In genomic region chr15:66753687-66754377, GRCh38 we compare ENCODE assay signal across 13 cellular contexts. TPM values are rescaled to one million over a fixed set of nuclear protein-coding genes. Genes with fewer than 3 reads are reported as not detected.
DNase-seq lines count a peak whose midpoint lies in the region; ATAC-seq, FAIRE-seq and TF ChIP-seq lines count a peak whose summit lies in the region.
"Had no signal": no experiment of that assay in that cellular context is flagged by ENCODE, and none has a peak within 500 bp of the region (broad histone marks: within the 10 kb centered on the region; RNA-seq: fewer than 3 reads in every experiment).

No MANE protein-coding gene starts in this region.

- H3K14ac ChIP-seq in IMR-90 (replicated peaks; ENCODE audit: low read depth, low read length) = no peak overlapping the region

- H3K4me1 ChIP-seq in A549 = peaks cover 76% of the 10 kb centered on the region
- peaks cover 27% of the 10 kb centered on the region for H3K4me1 ChIP-seq in IMR-90 (ENCODE audit: control insufficient read depth, insufficient read depth, low read length)

- POLR2A ChIA-PET in A549 (lab: Yijun Ruan, JAX) = no interaction called here
- POLR2A ChIA-PET in IMR-90 (lab: Charles Lee; ENCODE audit: unreplicated experiment) = no interaction called here

- intact Hi-C loops in IMR-90 (cut with micrococcal nuclease) = no loop called here
- intact Hi-C loops in activated T-helper 1 cell treated with anti-CD3 and anti-CD28 coated beads, Interleukin-12 subunit alpha, Interleukin-12 subunit beta, Interleukin-2, Interleukin-4 antibody, amounts not matched to agents 30 ng/mL and 10 ng/mL and 1 ng/mL, durations not matched to agents 14 hours and 24 hours and 36 hours (cut with micrococcal nuclease) = no loop called here

- TF ChIP-seq CTCF in A549 (IDR thresholded peaks at IDR 0.05) (no peak), IMR-90 (conservative IDR thresholded peaks at IDR 0.05; ENCODE audit: low read depth, low read length) (no peak), endothelial cell (IDR thresholded peaks at IDR 0.05; ENCODE audit: unreplicated experiment) (no peak), progenitor cell of endocrine pancreas (IDR thresholded peaks at IDR 0.05; ENCODE audit: unreplicated experiment) (no peak)

- no peaks in the 10 kb centered on the region for H3K9me3 Mint-ChIP-seq in endothelial cell (ENCODE audit: unreplicated experiment)
- peaks cover 5% of the 10 kb centered on the region for H3K9me3 Mint-ChIP-seq in progenitor cell of endocrine pancreas (ENCODE audit: low read depth)
- peaks cover 5% of the 10 kb centered on the region for H3K9me3 Mint-ChIP-seq in activated T-helper 1 cell treated with anti-CD3 and anti-CD28 coated beads, Interleukin-12 subunit alpha, Interleukin-12 subunit beta, Interleukin-2, Interleukin-4 antibody, amounts not matched to agents 30 ng/mL and 10 ng/mL and 1 ng/mL, durations not matched to agents 14 hours and 24 hours and 36 hours

- TF ChIP-seq EP300 in A549 (IDR thresholded peaks at IDR 0.05) = no peak

- BruUV-seq in IMR-90 (replicated peaks; lab: Mats Ljungman, UMichigan) = no TSS peak

- peaks cover 4% of the 10 kb centered on the region for H3K27me3 Mint-ChIP-seq in endothelial cell (ENCODE audit: unreplicated experiment)
- H3K27me3 Mint-ChIP-seq in progenitor cell of endocrine pancreas = no peaks in the 10 kb centered on the region
- H3K27me3 Mint-ChIP-seq in activated T-helper 1 cell treated with anti-CD3 and anti-CD28 coated beads, Interleukin-12 subunit alpha, Interleukin-12 subunit beta, Interleukin-2, Interleukin-4 antibody, amounts not matched to agents 30 ng/mL and 10 ng/mL and 1 ng/mL, durations not matched to agents 14 hours and 24 hours and 36 hours (ENCODE audit: insufficient read depth) = peaks cover 4% of the 10 kb centered on the region

- no peak for TF ChIP-seq POLR2A in A549 (IDR thresholded peaks at IDR 0.05; ENCODE audit: low read length)
- no peak for TF ChIP-seq POLR2A in IMR-90 (IDR thresholded peaks at IDR 0.05; ENCODE audit: low read depth, low read length)

- no peak overlapping the region for H2BK120ac ChIP-seq in IMR-90 (ENCODE audit: low read depth, low read length)

- no peak overlapping the region for H3K23ac ChIP-seq in IMR-90 (ENCODE audit: low read depth, low read length)

- ATAC-seq in A549 = no peak
- no peak for ATAC-seq in IMR-90 (ENCODE audit: low read depth)
- ATAC-seq in GM19397 (IDR thresholded peaks at IDR 0.05; ENCODE audit: unreplicated experiment) = no peak
- no peak for ATAC-seq in HG02870 (IDR thresholded peaks at IDR 0.05; ENCODE audit: unreplicated experiment)

- H2AFZ ChIP-seq in IMR-90 (replicated peaks; ENCODE audit: low read length, poor library complexity) = no peak overlapping the region

- H3K36me3 Mint-ChIP-seq in endothelial cell (ENCODE audit: low read depth, unreplicated experiment) (peaks cover 17% of the 10 kb centered on the region), progenitor cell of endocrine pancreas (ENCODE audit: insufficient read depth) (peaks cover 17% of the 10 kb centered on the region)
- no peaks in the 10 kb centered on the region for H3K36me3 Mint-ChIP-seq in activated T-helper 1 cell treated with anti-CD3 and anti-CD28 coated beads, Interleukin-12 subunit alpha, Interleukin-12 subunit beta, Interleukin-2, Interleukin-4 antibody, amounts not matched to agents 30 ng/mL and 10 ng/mL and 1 ng/mL, durations not matched to agents 14 hours and 24 hours and 36 hours (ENCODE audit: low read depth)

- H3K27ac ChIP-seq in A549 (peak overlapping the region; percentile 71 to 87; a peak in 4 of 6 replicates), IMR-90 (ENCODE audit: insufficient read depth, low read length) (no peak overlapping the region)

- peaks cover 60 to 88% of the 10 kb centered on the region in 2 experiments for H3K79me1 ChIP-seq in IMR-90 (ENCODE audit: low read depth in 1 of 2, low read length in 2 of 2)

- no peak overlapping the region for H3K18ac ChIP-seq in IMR-90 (ENCODE audit: low read depth, low read length)

- no peak overlapping the region for H3K4me3 ChIP-seq in A549
- no peak overlapping the region for H3K4me3 ChIP-seq in IMR-90 (ENCODE audit: insufficient read depth, low read depth, low read length)

- no peak overlapping the region for H4K5ac ChIP-seq in IMR-90 (ENCODE audit: low read depth, low read length)

- no peak overlapping the region for H2AK9ac ChIP-seq in IMR-90 (replicated peaks; ENCODE audit: low read depth, low read length, poor library complexity)

- H3K4me3 Mint-ChIP-seq in endothelial cell (ENCODE audit: unreplicated experiment) = peak overlapping the region; percentile 67
- no peak overlapping the region for H3K4me3 Mint-ChIP-seq in progenitor cell of endocrine pancreas (ENCODE audit: low read depth)
- H3K4me3 Mint-ChIP-seq in activated T-helper 1 cell treated with anti-CD3 and anti-CD28 coated beads, Interleukin-12 subunit alpha, Interleukin-12 subunit beta, Interleukin-2, Interleukin-4 antibody, amounts not matched to agents 30 ng/mL and 10 ng/mL and 1 ng/mL, durations not matched to agents 14 hours and 24 hours and 36 hours = no peak overlapping the region

- peaks cover 47% of the 10 kb centered on the region for H3K4me1 Mint-ChIP-seq in endothelial cell (ENCODE audit: unreplicated experiment)
- H3K4me1 Mint-ChIP-seq in progenitor cell of endocrine pancreas (ENCODE audit: low read depth) = peaks cover 15% of the 10 kb centered on the region
- no peaks in the 10 kb centered on the region for H3K4me1 Mint-ChIP-seq in activated T-helper 1 cell treated with anti-CD3 and anti-CD28 coated beads, Interleukin-12 subunit alpha, Interleukin-12 subunit beta, Interleukin-2, Interleukin-4 antibody, amounts not matched to agents 30 ng/mL and 10 ng/mL and 1 ng/mL, durations not matched to agents 14 hours and 24 hours and 36 hours (ENCODE audit: low read depth)

- no peaks in the 10 kb centered on the region for H3K27me3 ChIP-seq in IMR-90 (ENCODE audit: control insufficient read depth, insufficient read depth, low read length)

- H2AK5ac ChIP-seq in IMR-90 (ENCODE audit: low read depth, low read length) = peak overlapping the region; percentile 45; the same call in 1 of the 2 replicates

- no peak for TF ChIP-seq RAD21 in A549 (conservative IDR thresholded peaks at IDR 0.05 in 1 of 2, IDR thresholded peaks at IDR 0.05 in 1 of 2)
- no peak for TF ChIP-seq RAD21 in IMR-90 (IDR thresholded peaks at IDR 0.05; ENCODE audit: low read length)

- no peak overlapping the region for H4K8ac ChIP-seq in IMR-90 (ENCODE audit: low read depth in 2 of 2, low read length in 2 of 2)

- in situ Hi-C loops in IMR-90 (cut with MboI; ENCODE audit: low sequenced_read_pairs) = no loop called here

- H3K36me3 ChIP-seq in IMR-90 (ENCODE audit: control insufficient read depth, insufficient read depth, low read length) = peaks cover 17% of the 10 kb centered on the region

- DNase-seq in A549 (ENCODE audit: low read depth in 1 of 2, low spot score in 1 of 2) (no peak), IMR-90 (no peak), endothelial cell (ENCODE audit: low spot score) (no peak), progenitor cell of endocrine pancreas (ENCODE audit: low spot score, unreplicated experiment) (no peak), GM19240 (ENCODE audit: insufficient read length, low spot score) (no peak)
- DNase-seq in activated T-helper 1 cell treated with anti-CD3 and anti-CD28 coated beads, Interleukin-12 subunit alpha, Interleukin-12 subunit beta, Interleukin-2, Interleukin-4 antibody, amounts not matched to agents 30 ng/mL and 10 ng/mL and 1 ng/mL, durations not matched to agents 14 hours and 24 hours and 36 hours (ENCODE audit: low spot score) = no peak
- DNase-seq: CD4-positive, alpha-beta memory T cell; H7; Kasumi-1; NCI-H1105 treated with DMSO at 0.1 percent for 48 hours; NCI-H187 had no signal

- 85% methylated on average over 7 of the region's 7 CpGs for WGBS in A549 (ENCODE audit: missing lambda C conversion rate)
- no CpG with 5 or more reads among the region's 7 CpGs for WGBS in IMR-90 (ENCODE audit: extremely low coverage in 2 of 2, insufficient read length in 1 of 2), 2 experiments

- no peak for FAIRE-seq in A549 (lab: Jason Lieb, UNC)

- dilution Hi-C loops in IMR-90 (cut with HindIII; ENCODE audit: low sequenced_read_pairs, unreplicated experiment) = no loop called here

- no peak overlapping the region for H3K27ac Mint-ChIP-seq in endothelial cell (ENCODE audit: unreplicated experiment)
- peak overlapping the region; percentile 70 for H3K27ac Mint-ChIP-seq in progenitor cell of endocrine pancreas
- no peak overlapping the region for H3K27ac Mint-ChIP-seq in activated T-helper 1 cell treated with anti-CD3 and anti-CD28 coated beads, Interleukin-12 subunit alpha, Interleukin-12 subunit beta, Interleukin-2, Interleukin-4 antibody, amounts not matched to agents 30 ng/mL and 10 ng/mL and 1 ng/mL, durations not matched to agents 14 hours and 24 hours and 36 hours
- H3K27ac Mint-ChIP-seq: CD4-positive, alpha-beta memory T cell had no signal

- H3K9ac ChIP-seq in IMR-90 (ENCODE audit: low read depth, low read length) = no peak overlapping the region

- H3K4me2 ChIP-seq in A549 (no peak overlapping the region), IMR-90 (ENCODE audit: low read depth, low read length) (no peak overlapping the region)

- H3K9me1 ChIP-seq in IMR-90 (ENCODE audit: insufficient read depth, low read length) = peaks cover 30% of the 10 kb centered on the region

- no peak overlapping the region for H2BK5ac ChIP-seq in IMR-90 (ENCODE audit: low read depth, low read length, poor library complexity, severe bottlenecking)

- H4K20me1 ChIP-seq in IMR-90 (ENCODE audit: insufficient read depth, low read length) = no peaks in the 10 kb centered on the region

- H3K9me3 ChIP-seq in A549 = peaks cover 19% of the 10 kb centered on the region
- H3K9me3 ChIP-seq in IMR-90 (ENCODE audit: control insufficient read depth, insufficient read depth, low read length) = peaks cover 4% of the 10 kb centered on the region; the same call in 1 of the 2 replicates

- CTCF ChIA-PET in A549 (lab: Yijun Ruan, JAX) (interaction anchor here (0.7 to 42.9 kb wide), 5 partner anchors 9 to 107 kb away, joined by 3 to 779 read pairs (median 25); partner anchors contain the start of gene SMAD6), IMR-90 (lab: Yijun Ruan, JAX) (no interaction called here)

- H3K56ac ChIP-seq in IMR-90 (ENCODE audit: extremely low read depth, insufficient read depth, low read length) = no peak overlapping the region

- H3K4ac ChIP-seq in IMR-90 (ENCODE audit: low read depth, low read length) = no peak overlapping the region

- H2BK20ac ChIP-seq in IMR-90 (ENCODE audit: low read depth, low read length) = no peak overlapping the region

- no peak overlapping the region for H2BK15ac ChIP-seq in IMR-90 (ENCODE audit: low read depth, low read length)

- no peak overlapping the region for H4K91ac ChIP-seq in IMR-90 (ENCODE audit: insufficient read depth, low read depth, low read length)

RNA-seq across cellular contexts. Expression of gene SMAD6, which starts 51.8 kb away (rescaled TPM):
- 9.6 and 14.0 TPM in 2 replicates for polyA plus RNA-seq in A549 (2011; rRNA removed)
- 41.3 and 55.8 TPM in 2 replicates for polyA plus RNA-seq in A549 (2012; cell fraction: cytosol; rRNA removed)
- polyA plus RNA-seq in A549 (2012; cell fraction: nucleus; rRNA removed) = 173 and 184 TPM in 2 replicates
- polyA plus RNA-seq in A549 (2017; fragmentation: RNase III; extraction: RNeasy Plus Mini Kit Qiagen cat#74134 plus additional on column Dnase treatment) = 40.5 to 46.7 TPM (median 46.6 TPM) in 3 replicates
- 29.1 and 38.4 TPM in 2 replicates for polyA minus RNA-seq in A549 (2011; rRNA and poly(A)+ RNA removed)
- 3.6 and 4.8 TPM in 2 replicates for total RNA-seq in IMR-90 (2012; rRNA removed)
- 8.5 and 13.6 TPM in 2 replicates for polyA plus RNA-seq in IMR-90 (2012; rRNA removed)
- 4.7 and 9.3 TPM in 2 replicates for polyA plus RNA-seq in IMR-90 (2012; cell fraction: cytosol; rRNA removed)
- polyA plus RNA-seq in IMR-90 (2012; cell fraction: nucleus; rRNA removed; ENCODE audit: low replicate concordance) = 17.3 and 42.6 TPM in 2 replicates
- 21.3 TPM for total RNA-seq in endothelial cell (ENCODE audit: unreplicated experiment)
- 35.5 and 38.9 TPM in 2 replicates for total RNA-seq in progenitor cell of endocrine pancreas
- total RNA-seq in activated T-helper 1 cell treated with anti-CD3 and anti-CD28 coated beads, Interleukin-12 subunit alpha, Interleukin-12 subunit beta, Interleukin-2, Interleukin-4 antibody, amounts not matched to agents 30 ng/mL and 10 ng/mL and 1 ng/mL, durations not matched to agents 14 hours and 24 hours and 36 hours = 0.34 and 0.83 TPM in 2 replicates
- polyA plus RNA-seq: CD4-positive, alpha-beta memory T cell had no signal
